1 cellular context compared by ENCODE assay signal in genomic region chr17:64318068-64318467, GRCh38.
TF ChIP-seq lines count a peak whose summit lies in the region.

No MANE protein-coding gene starts in this region.

TF ChIP-seq in HEK293, 187 proteins besides CTCF, POLR2A, EP300 and RAD21 (continued from another document):
- TF ChIP-seq ZNF830 (tag by site-specific recombination; IDR thresholded peaks at IDR 0.05; ENCODE audit: low read depth) (no peak), ZNF24 (tag by site-specific recombination; IDR thresholded peaks at IDR 0.05) (no peak), ZNF529 (tag by site-specific recombination; IDR thresholded peaks at IDR 0.05; ENCODE audit: insufficient replicate concordance) (no peak), GLIS2 (tag by site-specific recombination; IDR thresholded peaks at IDR 0.05) (no peak)
